Comparison of ENCODE assay signal across 19 cellular contexts in genomic region chr6:90492798-90493197, GRCh38.
"Had no signal": no experiment of that assay in that cellular context is flagged by ENCODE, and none has a peak within 500 bp of the region (broad histone marks: within the 10 kb centered on the region; RNA-seq: fewer than 3 reads in every experiment).

No MANE protein-coding gene starts in this region.

- H3K4me1 ChIP-seq: esophagus squamous epithelium, gastroesophageal sphincter, suprapubic skin, thyroid gland had no signal

- H3K27me3 ChIP-seq: dorsolateral prefrontal cortex, spleen, suprapubic skin, thyroid gland had no signal

- H3K9me3 ChIP-seq: esophagus squamous epithelium, gastroesophageal sphincter, spleen, suprapubic skin, thyroid gland had no signal

- FAIRE-seq: endometrium, kidney, urothelium cell line had no signal

- H3K27ac ChIP-seq: dorsolateral prefrontal cortex, esophagus squamous epithelium, gastroesophageal sphincter, spleen, suprapubic skin, thyroid gland had no signal

- DNase-seq: cortex of kidney; dorsolateral prefrontal cortex; effector CD8-positive, alpha-beta T cell; esophagus squamous epithelium; kidney; left cardiac atrium; left ventricle myocardium superior; midbrain; posterior cingulate gyrus; spleen; stimulated activated CD4-positive, alpha-beta T cell treated with anti-CD3 and anti-CD28 coated beads, Interleukin-2, amount 100 ng/mL, for 24 hours; stimulated activated naive CD4-positive, alpha-beta T cell; thyroid gland had no signal

- H3K4me3 ChIP-seq: dorsolateral prefrontal cortex, esophagus squamous epithelium, gastroesophageal sphincter, lung, spleen, suprapubic skin, thyroid gland had no signal

- ATAC-seq: gastroesophageal sphincter, left ventricle myocardium superior, sciatic nerve had no signal

- H3K36me3 ChIP-seq: esophagus squamous epithelium, gastroesophageal sphincter, spleen, suprapubic skin, thyroid gland had no signal
